21 cellular contexts compared by ENCODE assay signal in the genomic region with DNA sequence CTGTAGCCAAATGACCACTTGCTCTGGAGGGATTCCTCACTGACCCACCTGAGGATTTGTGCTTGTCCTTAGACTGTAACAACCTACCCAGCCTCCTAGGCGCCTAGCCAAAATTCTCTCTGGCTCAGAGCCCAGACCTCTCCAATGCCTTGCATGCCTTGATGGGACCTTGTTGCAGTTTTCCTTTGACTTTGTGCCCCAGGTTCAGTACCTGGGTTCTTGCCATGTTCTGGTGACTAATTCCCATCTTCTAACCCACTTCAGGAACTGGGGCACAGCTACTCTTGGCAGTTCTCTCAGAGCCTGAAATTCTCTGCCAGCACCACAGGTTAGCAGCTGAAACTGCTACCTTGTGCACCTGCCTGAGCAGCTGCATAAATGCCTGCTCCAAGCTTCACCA. TPM values are rescaled to one million over a fixed set of nuclear protein-coding genes. Genes with fewer than 3 reads are reported as not detected.
DNase-seq lines count a peak whose midpoint lies in the region; FAIRE-seq and TF ChIP-seq lines count a peak whose summit lies in the region.
"Had no signal": no experiment of that assay in that cellular context is flagged by ENCODE, and none has a peak within 500 bp of the region (broad histone marks: within the 10 kb centered on the region; RNA-seq: fewer than 3 reads in every experiment).

No MANE protein-coding gene starts in this region.

- no peak overlapping the region for H3K4me2 ChIP-seq in neuronal stem cell (ENCODE audit: insufficient read depth, low read length, poor library complexity, severe bottlenecking)
- H3K4me2 ChIP-seq in mesenchymal stem cell (ENCODE audit: low read length, poor library complexity, severe bottlenecking), result no peak overlapping the region
- H3K4me2 ChIP-seq: neural progenitor cell, smooth muscle cell had no signal

- no peak for TF ChIP-seq POLR2A in prostate gland (IDR thresholded peaks at IDR 0.05)

- no peak overlapping the region for H3K14ac ChIP-seq in neuronal stem cell (ENCODE audit: low read length)
- H3K14ac ChIP-seq in mesenchymal stem cell (ENCODE audit: low read length in 2 of 2), result no peak overlapping the region

- H3K79me1 ChIP-seq in neuronal stem cell (ENCODE audit: low read depth, low read length) (no peaks in the 10 kb centered on the region), mesenchymal stem cell (replicated peaks; ENCODE audit: low read length, poor library complexity, severe bottlenecking) (no peaks in the 10 kb centered on the region)

- no peak overlapping the region for H2AFZ ChIP-seq in neuronal stem cell (ENCODE audit: low read length)
- no peak overlapping the region for H2AFZ ChIP-seq in mesenchymal stem cell (ENCODE audit: low read depth, low read length)
- H2AFZ ChIP-seq: neural progenitor cell had no signal

- H3K18ac ChIP-seq in neuronal stem cell (ENCODE audit: low read length) (peak overlapping the region; percentile 82), mesenchymal stem cell (ENCODE audit: low read depth in 1 of 2, low read length in 2 of 2) (no peak overlapping the region)

- H3K27me3 ChIP-seq in neuronal stem cell (ENCODE audit: control insufficient read depth in 3 of 3, insufficient read depth in 3 of 3, low read depth in 1 of 3, low read length in 3 of 3), result no peaks in the 10 kb centered on the region
- no peaks in the 10 kb centered on the region for H3K27me3 ChIP-seq in prostate gland (replicated peaks; ENCODE audit: insufficient read depth)
- no peaks in the 10 kb centered on the region for H3K27me3 ChIP-seq in mesenchymal stem cell (ENCODE audit: control insufficient read depth in 1 of 2, insufficient read depth in 1 of 2, low read length in 2 of 2)
- H3K27me3 ChIP-seq: neural progenitor cell had no signal

- no peak overlapping the region for H4K8ac ChIP-seq in neuronal stem cell (ENCODE audit: low read depth, low read length)
- no peak overlapping the region for H4K8ac ChIP-seq in mesenchymal stem cell (ENCODE audit: low read length)

- H3K4me1 ChIP-seq in neuronal stem cell (ENCODE audit: control insufficient read depth in 2 of 2, insufficient read depth in 1 of 2, low read depth in 1 of 2, low read length in 2 of 2) (no peaks in the 10 kb centered on the region), prostate gland (replicated peaks) (no peaks in the 10 kb centered on the region), mesenchymal stem cell (ENCODE audit: control insufficient read depth, insufficient read depth, low read depth, low read length) (no peaks in the 10 kb centered on the region)
- H3K4me1 ChIP-seq: neural progenitor cell had no signal

- H4K91ac ChIP-seq in neuronal stem cell (ENCODE audit: low read depth, low read length, poor library complexity), result no peak overlapping the region
- H4K91ac ChIP-seq in mesenchymal stem cell (ENCODE audit: low read length), result no peak overlapping the region

- H3K36me3 ChIP-seq in KOPT-K1 (ENCODE audit: insufficient read depth, low read length), result no peaks in the 10 kb centered on the region
- no peaks in the 10 kb centered on the region for H3K36me3 ChIP-seq in neuronal stem cell (replicated peaks in 1 of 2; ENCODE audit: control insufficient read depth in 2 of 2, insufficient read depth in 2 of 2, low read length in 2 of 2)
- H3K36me3 ChIP-seq in prostate gland, result no peaks in the 10 kb centered on the region
- H3K36me3 ChIP-seq in mesenchymal stem cell (ENCODE audit: control insufficient read depth in 1 of 2, insufficient read depth in 2 of 2, low read depth in 1 of 2, low read length in 2 of 2), result no peaks in the 10 kb centered on the region
- H3K36me3 ChIP-seq: neural progenitor cell had no signal

- no CpG with 5 or more reads among the region's 1 CpG for WGBS in neuronal stem cell (ENCODE audit: extremely low coverage in 2 of 2, insufficient read length in 2 of 2, insufficient replicate concordance in 1 of 2), 2 donors
- 52% methylated on average over 1 of the region's 1 CpG for WGBS in prostate gland
- 85% methylated on average over 1 of the region's 1 CpG for WGBS in mesenchymal stem cell

- H3K9ac ChIP-seq in neuronal stem cell (ENCODE audit: low read depth, low read length, poor library complexity) (no peak overlapping the region), mesenchymal stem cell (ENCODE audit: low read length) (no peak overlapping the region)
- H3K9ac ChIP-seq: neural progenitor cell had no signal

- H2AK5ac ChIP-seq in neuronal stem cell (ENCODE audit: low read depth, low read length), result no peak overlapping the region
- H2AK5ac ChIP-seq in mesenchymal stem cell (ENCODE audit: low read length, severe bottlenecking), result no peak overlapping the region

- intact Hi-C loops in prostate gland (cut with DNase I), result no loop called here

- TF ChIP-seq CTCF in prostate gland (IDR thresholded peaks at IDR 0.05), result no peak

- no peak for FAIRE-seq in HTR-8/SVneo (lab: Jason Lieb, UNC)
- FAIRE-seq: astrocyte, GM18507, TTC549 had no signal

- peak; percentile 82 for DNase-seq in NCI-H2029 (lab: John Stamatoyannopoulos, UW)
- DNase-seq in cerebellar cortex (ENCODE audit: low spot score), result peak; percentile 40
- DNase-seq in neuronal stem cell (ENCODE audit: low spot score), result no peak
- DNase-seq in ureter (ENCODE audit: low spot score), result no peak
- no peak for DNase-seq in prostate gland (ENCODE audit: low spot score)
- DNase-seq in HTR-8/SVneo (ENCODE audit: insufficient read length, low spot score), result no peak
- DNase-seq in mesenchymal stem cell, result no peak
- DNase-seq: activated naive CD4-positive, alpha-beta T cell treated with anti-CD3 and anti-CD28 coated beads, Interleukin-2, amount 50 U/mL, for 16 hours; activated T-cell treated with anti-CD3 and anti-CD28 coated beads, Interleukin-2, amount 50 U/mL, for 72 hours; left colon; mucosa of descending colon; NCI-H1930; NCI-H526 treated with DMSO at 0.1 percent for 48 hours; stimulated activated CD4-positive, alpha-beta T cell treated with anti-CD3 and anti-CD28 coated beads, Interleukin-4, amount 100 ng/mL, for 1 hour; T-cell had no signal

- peaks cover 4% of the 10 kb centered on the region for H3K9me3 ChIP-seq in KOPT-K1 (ENCODE audit: insufficient read depth, low read length, poor library complexity, severe bottlenecking)
- H3K9me3 ChIP-seq in neuronal stem cell (replicated peaks in 1 of 2; ENCODE audit: control insufficient read depth in 2 of 2, insufficient read depth in 1 of 2, low read depth in 1 of 2, low read length in 2 of 2), result peaks cover under 1 to 2% of the 10 kb centered on the region in 2 donors
- H3K9me3 ChIP-seq in prostate gland, result no peaks in the 10 kb centered on the region
- peaks cover 3% of the 10 kb centered on the region for H3K9me3 ChIP-seq in mesenchymal stem cell (ENCODE audit: control insufficient read depth, low read length)
- H3K9me3 ChIP-seq: mucosa of descending colon had no signal

- H3K4ac ChIP-seq in neuronal stem cell (ENCODE audit: low read length) (no peak overlapping the region), mesenchymal stem cell (ENCODE audit: low read depth in 1 of 2, low read length in 2 of 2) (no peak overlapping the region)

- H3K23ac ChIP-seq in neuronal stem cell (ENCODE audit: low read depth, low read length, poor library complexity) (no peak overlapping the region), mesenchymal stem cell (ENCODE audit: low read length in 2 of 2) (no peak overlapping the region)

- H2BK12ac ChIP-seq in neuronal stem cell (ENCODE audit: low read length) (no peak overlapping the region), mesenchymal stem cell (ENCODE audit: low read length in 2 of 2) (no peak overlapping the region)

- H3K4me3 ChIP-seq in neuronal stem cell (ENCODE audit: low read length in 2 of 2) (no peak overlapping the region), prostate gland (no peak overlapping the region), mesenchymal stem cell (ENCODE audit: insufficient read depth in 1 of 2, low read depth in 1 of 2, low read length in 2 of 2) (no peak overlapping the region)
- H3K4me3 ChIP-seq: mucosa of descending colon, neural progenitor cell, smooth muscle cell had no signal

- H3K27ac ChIP-seq in KOPT-K1 (ENCODE audit: low read depth, low read length, poor library complexity, severe bottlenecking) (peak overlapping the region; percentile 69), neuronal stem cell (replicated peaks; ENCODE audit: low read length) (no peak overlapping the region), prostate gland (no peak overlapping the region), mesenchymal stem cell (ENCODE audit: low read length, poor library complexity, severe bottlenecking) (no peak overlapping the region)
- H3K27ac ChIP-seq: neural progenitor cell had no signal

- H2BK15ac ChIP-seq in neuronal stem cell (ENCODE audit: low read length), result no peak overlapping the region
- H2BK15ac ChIP-seq in mesenchymal stem cell (ENCODE audit: low read depth, poor library complexity, severe bottlenecking), result no peak overlapping the region

- H2BK120ac ChIP-seq in neuronal stem cell (ENCODE audit: low read depth, low read length), result no peak overlapping the region
- H2BK120ac ChIP-seq in mesenchymal stem cell (ENCODE audit: low read depth, low read length), result no peak overlapping the region

- H2BK5ac ChIP-seq in neuronal stem cell (ENCODE audit: low read length) (no peak overlapping the region), mesenchymal stem cell (ENCODE audit: low read depth, low read length, poor library complexity, severe bottlenecking) (no peak overlapping the region)

RNA-seq across cellular contexts. Expression of a gene that starts 27.0 kb away (rescaled TPM):
- 66.1 TPM for polyA plus RNA-seq in neuronal stem cell (2013, experiment 1 of 2)
- polyA plus RNA-seq in neuronal stem cell (2013, experiment 2 of 2), result 63.4 TPM
- total RNA-seq in ureter, result 123 TPM
- 10 to 100 TPM; 61.1 to 79.8 TPM for total RNA-seq in prostate gland
- 36.5 TPM for polyA plus RNA-seq in mesenchymal stem cell (2013, experiment 1 of 2)
- polyA plus RNA-seq in mesenchymal stem cell (2013, experiment 2 of 2), result 42.1 TPM

Comparison
In these comparisons a context has a peak if more than half of its experiments do, and no peak if none do; other contexts are left out.
1. DNase-seq: peak in NCI-H2029 (single experiment) and cerebellar cortex (single experiment); none in neuronal stem cell (single experiment), ureter (single experiment), prostate gland (single experiment), HTR-8/SVneo (single experiment) and mesenchymal stem cell (single experiment).